1 cellular context compared by ENCODE assay signal in the genomic region with DNA sequence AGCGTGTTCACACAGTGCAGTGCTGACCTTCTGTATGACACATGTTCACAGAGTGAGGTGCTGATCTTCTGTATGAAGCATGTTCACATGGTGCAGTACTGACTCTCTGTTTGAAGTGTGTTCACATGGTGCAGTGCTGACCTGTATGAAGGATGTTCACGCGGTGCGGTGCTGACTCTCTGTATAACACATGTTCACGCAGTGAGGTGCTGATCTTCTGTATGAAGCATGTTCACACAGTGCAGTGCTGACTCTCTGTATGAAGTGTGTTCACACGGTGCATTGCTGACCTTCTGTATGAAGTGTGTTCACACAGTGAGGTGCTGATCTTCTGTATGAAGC.
TF ChIP-seq lines count a peak whose summit lies in the region.

No MANE protein-coding gene starts in this region.

TF ChIP-seq in endothelial cell of umbilical vein, 7 proteins besides CTCF, POLR2A, EP300 and RAD21:
- TF ChIP-seq EZH2 (IDR thresholded peaks at IDR 0.05; ENCODE audit: borderline replicate concordance, low read depth, low read length, severe bottlenecking) = no peak
- no peak for TF ChIP-seq MYC (IDR thresholded peaks at IDR 0.05; ENCODE audit: low read depth, low read length)
- TF ChIP-seq, protein P1, sequence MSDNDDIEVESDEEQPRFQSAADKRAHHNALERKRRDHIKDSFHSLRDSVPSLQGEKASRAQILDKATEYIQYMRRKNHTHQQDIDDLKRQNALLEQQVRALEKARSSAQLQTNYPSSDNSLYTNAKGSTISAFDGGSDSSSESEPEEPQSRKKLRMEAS (IDR thresholded peaks at IDR 0.05; ENCODE audit: insufficient read depth, insufficient read length) = no peak
TF ChIP-seq in endothelial cell of umbilical vein: peak in this region for 0.
